ENCODE assay signal across 7 cellular contexts in the genomic region with DNA sequence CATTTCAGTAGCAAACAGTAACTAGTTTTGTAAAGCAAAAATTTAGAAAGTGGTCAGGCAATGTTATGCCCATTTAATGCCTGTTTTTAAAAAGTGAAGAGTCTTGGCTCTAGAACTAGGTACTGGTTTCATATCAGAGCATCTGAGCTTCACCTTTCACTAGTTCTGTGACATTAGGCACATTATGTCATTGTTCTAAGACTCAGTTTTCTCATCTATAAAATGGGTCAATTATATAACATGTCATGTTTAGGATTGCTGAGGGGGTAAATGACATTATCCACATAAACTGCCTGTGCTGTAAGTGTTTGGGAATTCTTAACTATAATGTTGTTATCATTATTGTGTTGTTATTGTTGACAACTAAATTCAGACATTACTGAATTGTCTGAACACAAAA.
"Had no signal": no experiment of that assay in that cellular context is flagged by ENCODE, and none has a peak within 500 bp of the region (broad histone marks: within the 10 kb centered on the region; RNA-seq: fewer than 3 reads in every experiment).

No MANE protein-coding gene starts in this region.

- H3K9me3 Mint-ChIP-seq: IgD-negative memory B cell had no signal

- H3K36me3 Mint-ChIP-seq: IgD-negative memory B cell had no signal

- DNase-seq: GOT3, H7 had no signal

- H2AFZ ChIP-seq: GM23248 had no signal

- H3K27ac Mint-ChIP-seq: IgD-negative memory B cell had no signal

- H3K9ac ChIP-seq: GM23248 had no signal

- H3K9me3 ChIP-seq: HAP-1 had no signal

- FAIRE-seq: HepG2 had no signal

- H3K27me3 Mint-ChIP-seq: IgD-negative memory B cell had no signal

- H3K4me1 Mint-ChIP-seq: IgD-negative memory B cell had no signal

- ATAC-seq: HepG2 had no signal

- H3K4me1 ChIP-seq: HAP-1 had no signal

- H3K4me3 Mint-ChIP-seq: IgD-negative memory B cell had no signal

- H3K27ac ChIP-seq: GM23248, HL-60 had no signal

- H3K36me3 ChIP-seq: HAP-1 had no signal

- H3K4me3 ChIP-seq: GM23248, HAP-1 had no signal
